Comparison of ENCODE assay signal across 1 cellular context in genomic region chr6:3023663-3024483, GRCh38.
TF ChIP-seq lines count a peak whose summit lies in the region.

No MANE protein-coding gene starts in this region.

TF ChIP-seq in K562, 482 proteins besides CTCF, POLR2A, EP300 and RAD21 (continued from another document and continues in another):
- no peak for TF ChIP-seq ZNF280B (CRISPR knock-in tag; IDR thresholded peaks at IDR 0.05)
- TF ChIP-seq ZNF316 (IDR thresholded peaks at IDR 0.05) = peak; percentile 96
- TF ChIP-seq TGIF2 (CRISPR knock-in tag; IDR thresholded peaks at IDR 0.05) = peak; percentile 50; the same call in 1 of the 2 replicates
- TF ChIP-seq CCNT2 (IDR thresholded peaks at IDR 0.05; ENCODE audit: borderline replicate concordance, extremely low read depth, insufficient read length, low read depth, low read length) = peak; percentile 90
- peak; percentile 82; the same call in 1 of the 2 replicates for TF ChIP-seq ZNF12 (CRISPR knock-in tag; IDR thresholded peaks at IDR 0.05)
- TF ChIP-seq ZNF655 (CRISPR knock-in tag; IDR thresholded peaks at IDR 0.05) = no peak
- peak; percentile 58; the same call in 1 of the 2 replicates for TF ChIP-seq TEAD2 (tag; IDR thresholded peaks at IDR 0.05)
- no peak for TF ChIP-seq SMAD2 (IDR thresholded peaks at IDR 0.05; ENCODE audit: low read depth, low read length)
- peak; percentile 64 to 95; a peak in 3 of 4 replicates for TF ChIP-seq RCOR1 (IDR thresholded peaks at IDR 0.05; ENCODE audit: borderline replicate concordance in 1 of 2, low read depth in 2 of 2, low read length in 2 of 2)
- peak; percentile 95 for TF ChIP-seq JUND (IDR thresholded peaks at IDR 0.05; ENCODE audit: borderline replicate concordance, low read depth, low read length)
- TF ChIP-seq JUND (tag; IDR thresholded peaks at IDR 0.05; ENCODE audit: borderline replicate concordance, low read depth, low read length) = peak; percentile 86; the same call in 2 of the 3 replicates
- TF ChIP-seq TSC22D4 (tag; IDR thresholded peaks at IDR 0.05) = no peak
- 0 out of 2 replicates have a peak, but pooled peaks have one; percentile 46 for TF ChIP-seq HEY1 (CRISPR knock-in tag; IDR thresholded peaks at IDR 0.05; ENCODE audit: borderline replicate concordance)
- TF ChIP-seq POLR2AphosphoS5 (IDR thresholded peaks at IDR 0.05; ENCODE audit: control insufficient read depth, insufficient read depth, low read depth, low read length) = peak; percentile 94
- no peak for TF ChIP-seq CHCHD3 (CRISPR knock-in tag; IDR thresholded peaks at IDR 0.05)
- TF ChIP-seq ZNF695 (CRISPR knock-in tag; IDR thresholded peaks at IDR 0.05) = no peak
- no peak for TF ChIP-seq THRA (IDR thresholded peaks at IDR 0.05)
- no peak for TF ChIP-seq GTF3C2 (IDR thresholded peaks at IDR 0.05; ENCODE audit: borderline replicate concordance, extremely low read depth, insufficient read length)
- no peak for TF ChIP-seq ZNF184 (CRISPR knock-in tag; IDR thresholded peaks at IDR 0.05)
- no peak for TF ChIP-seq BCL6 (CRISPR knock-in tag; IDR thresholded peaks at IDR 0.05)
- peak; percentile 69 for TF ChIP-seq HINFP (tag; conservative IDR thresholded peaks at IDR 0.05; ENCODE audit: low read depth)
- TF ChIP-seq TFE3 (CRISPR knock-in tag; IDR thresholded peaks at IDR 0.05) = no peak
- no peak for TF ChIP-seq NCOA4 (IDR thresholded peaks at IDR 0.05; ENCODE audit: partially characterized antibody)
- TF ChIP-seq E2F5 (CRISPR knock-in tag; IDR thresholded peaks at IDR 0.05) = no peak; the same call in 1 of the 2 replicates
- no peak for TF ChIP-seq NR0B1 (IDR thresholded peaks at IDR 0.05; ENCODE audit: partially characterized antibody)
- TF ChIP-seq KLF13 (tag; IDR thresholded peaks at IDR 0.05; ENCODE audit: borderline replicate concordance, low read depth) = peak; percentile 94
- no peak for TF ChIP-seq RNF219 (CRISPR knock-in tag; IDR thresholded peaks at IDR 0.05)
- TF ChIP-seq XRCC4 (IDR thresholded peaks at IDR 0.05; ENCODE audit: extremely low read depth, insufficient read depth, insufficient read length) = no peak
- peak; percentile 78; the same call in 1 of the 2 replicates for TF ChIP-seq ZKSCAN1 (IDR thresholded peaks at IDR 0.05; ENCODE audit: low read depth, low read length)
- TF ChIP-seq CAMTA2 (CRISPR knock-in tag; conservative IDR thresholded peaks at IDR 0.05) = no peak
- TF ChIP-seq ERF (CRISPR knock-in tag; IDR thresholded peaks at IDR 0.05) = peak; percentile 82; the same call in 1 of the 2 replicates
- TF ChIP-seq GABPB1 (CRISPR knock-in tag; IDR thresholded peaks at IDR 0.05) = peak; percentile 91
- TF ChIP-seq ZNF431 (CRISPR knock-in tag; IDR thresholded peaks at IDR 0.05) = no peak; the same call in 1 of the 2 replicates
- no peak for TF ChIP-seq USF2 (CRISPR knock-in tag; IDR thresholded peaks at IDR 0.05)
- TF ChIP-seq PURB (CRISPR knock-in tag; IDR thresholded peaks at IDR 0.05; ENCODE audit: low read depth) = no peak
- TF ChIP-seq RBM34 (IDR thresholded peaks at IDR 0.05; ENCODE audit: borderline replicate concordance, insufficient read depth, low read length) = no peak
- TF ChIP-seq ZNF75A (CRISPR knock-in tag; IDR thresholded peaks at IDR 0.05) = no peak
- TF ChIP-seq FOXA1 (IDR thresholded peaks at IDR 0.05; ENCODE audit: borderline replicate concordance) = no peak
- no peak; the same call in 1 of the 2 replicates for TF ChIP-seq ZBTB2 (IDR thresholded peaks at IDR 0.05)
- TF ChIP-seq ZNF212 (CRISPR knock-in tag; IDR thresholded peaks at IDR 0.05) = 0 out of 2 replicates have a peak, but pooled peaks have one; percentile 58
- TF ChIP-seq HOXB6 (CRISPR knock-in tag; IDR thresholded peaks at IDR 0.05; ENCODE audit: borderline replicate concordance) = no peak
- TF ChIP-seq MCM7 (IDR thresholded peaks at IDR 0.05) = no peak
- TF ChIP-seq ZNF77 (CRISPR knock-in tag; IDR thresholded peaks at IDR 0.05) = no peak
- peak; percentile 95 for TF ChIP-seq LEF1 (IDR thresholded peaks at IDR 0.05)
- no peak for TF ChIP-seq PCBP1 (IDR thresholded peaks at IDR 0.05; ENCODE audit: low read depth, low read length, poor library complexity, severe bottlenecking)
- TF ChIP-seq TCF3 (CRISPR knock-in tag; IDR thresholded peaks at IDR 0.05) = peak; percentile 78
- no peak for TF ChIP-seq ETS2 (tag; IDR thresholded peaks at IDR 0.05; ENCODE audit: borderline replicate concordance, poor library complexity, severe bottlenecking)
- TF ChIP-seq ZNF445 (CRISPR knock-in tag; IDR thresholded peaks at IDR 0.05; ENCODE audit: low read depth) = 0 out of 2 replicates have a peak, but pooled peaks have one; percentile 52
- no peak for TF ChIP-seq CBX8 (IDR thresholded peaks at IDR 0.05; ENCODE audit: borderline replicate concordance, extremely low read depth, low read depth, low read length, poor library complexity, severe bottlenecking)
